In the genomic region with DNA sequence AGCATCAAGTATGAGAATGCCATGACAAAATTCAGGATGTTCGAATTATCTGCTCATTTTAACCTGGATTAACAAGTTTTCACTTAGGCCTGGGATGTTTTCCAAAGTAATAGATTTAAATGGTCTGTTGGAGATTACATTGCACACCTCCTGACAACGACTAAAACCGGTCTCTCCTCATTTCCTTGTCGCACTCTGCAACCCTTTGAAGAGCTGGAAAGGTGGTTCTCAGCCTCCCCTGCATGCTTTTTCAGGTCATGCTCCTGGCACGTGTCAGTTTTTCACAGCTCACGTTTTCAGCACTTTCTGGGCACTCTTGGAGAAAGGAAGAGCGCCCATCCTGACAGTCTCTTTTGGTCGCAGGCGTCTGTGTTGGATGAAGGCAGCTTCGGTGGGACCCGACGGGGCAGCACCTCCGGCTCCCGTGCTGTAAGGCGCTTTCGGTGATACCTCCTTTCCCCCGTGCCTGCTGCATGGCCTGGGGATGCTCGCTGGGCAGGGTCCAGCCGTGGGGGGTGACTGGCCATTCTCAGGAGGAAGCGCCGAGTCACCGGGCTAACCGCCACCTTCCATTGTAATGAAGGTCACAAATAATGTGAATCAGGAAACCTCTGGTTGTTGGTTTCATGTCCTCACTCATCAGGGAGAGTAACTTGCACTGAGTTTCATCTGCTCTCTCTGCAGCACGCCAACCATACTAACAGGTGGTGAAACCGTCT, we compare ENCODE assay signal across 1 cellular context.
TF ChIP-seq lines count a peak whose summit lies in the region.

No MANE protein-coding gene starts in this region.

TF ChIP-seq in H1, 55 proteins besides CTCF, POLR2A, EP300 and RAD21:
- 0 out of 2 replicates have a peak, but pooled peaks have one; percentile 24 for TF ChIP-seq POLR2AphosphoS5 (IDR thresholded peaks at IDR 0.05; ENCODE audit: low read depth, low read length)
- no peak for TF ChIP-seq KDM1A (IDR thresholded peaks at IDR 0.05; ENCODE audit: borderline replicate concordance, low read length)
- TF ChIP-seq BACH1 (IDR thresholded peaks at IDR 0.05; ENCODE audit: low read length): 0 out of 2 replicates have a peak, but pooled peaks have one; percentile 10
- TF ChIP-seq SIRT6 (IDR thresholded peaks at IDR 0.05; ENCODE audit: low read length): no peak
- peak; percentile 15; the same call in 1 of the 2 replicates for TF ChIP-seq MAFK (IDR thresholded peaks at IDR 0.05; ENCODE audit: low read depth, low read length)
- TF ChIP-seq TCF12 (IDR thresholded peaks at IDR 0.05; ENCODE audit: low read depth, low read length): no peak
TF ChIP-seq in H1: peak in this region for 3.
